ENCODE assay signal across 11 cellular contexts in the genomic region with DNA sequence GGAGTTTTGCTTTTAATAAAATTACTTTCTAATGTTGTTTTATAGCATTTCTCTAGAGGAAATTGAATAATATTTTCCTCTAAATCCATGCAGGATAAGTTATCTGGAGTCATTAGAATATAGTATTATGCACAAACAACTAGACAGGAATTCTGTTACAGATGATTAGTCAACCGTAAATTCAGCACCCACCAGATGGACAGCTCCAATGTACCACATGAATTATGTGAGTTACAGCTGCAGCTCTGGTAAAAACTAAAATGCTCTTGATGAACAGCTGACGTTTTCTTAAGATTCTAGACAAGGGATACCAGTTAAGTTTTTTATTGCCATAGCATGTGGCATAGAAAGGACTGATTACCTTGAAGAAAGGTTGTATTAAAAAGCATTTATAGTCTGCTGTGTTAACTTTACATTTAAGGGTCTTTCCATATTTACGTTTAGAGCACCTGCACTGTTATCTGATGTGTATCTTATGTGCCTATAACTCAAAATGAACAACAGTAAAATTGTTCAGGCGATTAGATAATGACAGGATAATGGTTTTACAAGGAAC.
DNase-seq lines count a peak whose midpoint lies in the region; ATAC-seq, FAIRE-seq and TF ChIP-seq lines count a peak whose summit lies in the region.
"Had no signal": no experiment of that assay in that cellular context is flagged by ENCODE, and none has a peak within 500 bp of the region (broad histone marks: within the 10 kb centered on the region; RNA-seq: fewer than 3 reads in every experiment).

No MANE protein-coding gene starts in this region.

- POLR2A ChIA-PET in CD8-positive, alpha-beta T cell (lab: Charles Lee): no interaction called here

- no peak for ATAC-seq in HG03196 (IDR thresholded peaks at IDR 0.05; ENCODE audit: unreplicated experiment)
- ATAC-seq in CD8-positive, alpha-beta T cell: no peak

- no peak overlapping the region for H3K4me3 Mint-ChIP-seq in CD8-positive, alpha-beta T cell
- H3K4me3 Mint-ChIP-seq: activated naive CD8-positive, alpha-beta T cell treated with anti-CD3 and anti-CD28 coated beads, Interleukin-2, amount 10 ng/mL, durations not matched to agents 7 days and 5 days had no signal

- FAIRE-seq in bronchial epithelial cell (lab: Jason Lieb, UNC): no peak
- FAIRE-seq: keratinocyte had no signal

- no peaks in the 10 kb centered on the region for H3K4me1 Mint-ChIP-seq in CD8-positive, alpha-beta T cell (ENCODE audit: low read depth)
- H3K4me1 Mint-ChIP-seq: activated naive CD8-positive, alpha-beta T cell treated with anti-CD3 and anti-CD28 coated beads, Interleukin-2, amount 10 ng/mL, durations not matched to agents 7 days and 5 days had no signal

- TF ChIP-seq CTCF in bronchial epithelial cell (IDR thresholded peaks at IDR 0.05; ENCODE audit: insufficient read depth, low read length, severe bottlenecking) (no peak), uterus (IDR thresholded peaks at IDR 0.05) (no peak)
- no peak for TF ChIP-seq CTCF in CD8-positive, alpha-beta T cell (IDR thresholded peaks at IDR 0.05)

- H3K36me3 ChIP-seq in bronchial epithelial cell (ENCODE audit: control insufficient read depth, insufficient read depth, low read length): no peaks in the 10 kb centered on the region
- no peaks in the 10 kb centered on the region for H3K36me3 ChIP-seq in CD8-positive, alpha-beta T cell (ENCODE audit: insufficient read depth, low read length)
- no peaks in the 10 kb centered on the region for H3K36me3 ChIP-seq in uterus
- H3K36me3 ChIP-seq: BLaER1 had no signal

- H3K27ac ChIP-seq in CD8-positive, alpha-beta T cell (ENCODE audit: low read depth, low read length): no peak overlapping the region
- no peak overlapping the region for H3K27ac ChIP-seq in uterus
- H3K27ac ChIP-seq: BLaER1 had no signal

- CTCF ChIA-PET in CD8-positive, alpha-beta T cell (lab: Charles Lee): no interaction called here

- H3K36me3 Mint-ChIP-seq in CD8-positive, alpha-beta T cell: no peaks in the 10 kb centered on the region
- H3K36me3 Mint-ChIP-seq: activated naive CD8-positive, alpha-beta T cell treated with anti-CD3 and anti-CD28 coated beads, Interleukin-2, amount 10 ng/mL, durations not matched to agents 7 days and 5 days had no signal

- H3K4me3 ChIP-seq in bronchial epithelial cell (ENCODE audit: low read depth, low read length) (no peak overlapping the region), skeletal muscle cell (ENCODE audit: low read depth, low read length) (no peak overlapping the region), uterus (no peak overlapping the region)
- no peak overlapping the region for H3K4me3 ChIP-seq in CD8-positive, alpha-beta T cell (ENCODE audit: low read depth, low read length)
- H3K4me3 ChIP-seq: BLaER1 had no signal

- no peak for TF ChIP-seq POLR2A in uterus (IDR thresholded peaks at IDR 0.05)

- no peaks in the 10 kb centered on the region for H3K4me1 ChIP-seq in CD8-positive, alpha-beta T cell (ENCODE audit: insufficient read depth, low read length)
- H3K4me1 ChIP-seq in uterus: no peaks in the 10 kb centered on the region
- H3K4me1 ChIP-seq: BLaER1 had no signal

- H3K27ac Mint-ChIP-seq in CD8-positive, alpha-beta T cell: no peak overlapping the region
- H3K27ac Mint-ChIP-seq: activated naive CD8-positive, alpha-beta T cell treated with anti-CD3 and anti-CD28 coated beads, Interleukin-2, amount 10 ng/mL, durations not matched to agents 7 days and 5 days had no signal

- H3K27me3 ChIP-seq in bronchial epithelial cell (ENCODE audit: control insufficient read depth, insufficient read depth, low read length) (no peaks in the 10 kb centered on the region), uterus (no peaks in the 10 kb centered on the region)
- no peaks in the 10 kb centered on the region for H3K27me3 ChIP-seq in CD8-positive, alpha-beta T cell (ENCODE audit: insufficient read depth, low read length)
- H3K27me3 ChIP-seq: BLaER1 had no signal

- intact Hi-C loops in CD8-positive, alpha-beta T cell (cut with DNase I, micrococcal nuclease): no loop called here
- intact Hi-C loops in uterus (cut with DNase I; ENCODE audit: low total_unique reads): no loop called here

- no peaks in the 10 kb centered on the region for H3K27me3 Mint-ChIP-seq in CD8-positive, alpha-beta T cell (ENCODE audit: low read depth)
- H3K27me3 Mint-ChIP-seq: activated naive CD8-positive, alpha-beta T cell treated with anti-CD3 and anti-CD28 coated beads, Interleukin-2, amount 10 ng/mL, durations not matched to agents 7 days and 5 days had no signal

- peaks cover 4% of the 10 kb centered on the region for H3K9me3 Mint-ChIP-seq in CD8-positive, alpha-beta T cell

- DNase-seq in activated CD4-positive, alpha-beta T cell treated with anti-CD3 and anti-CD28 coated beads for 48 hours: peak; percentile 9
- no peak for DNase-seq in activated CD4-positive, alpha-beta T cell treated with anti-CD3 and anti-CD28 coated beads for 4 hours
- peak; percentile 71 for DNase-seq in NCI-H446 treated with DMSO at 0.1 percent for 48 hours (lab: John Stamatoyannopoulos, UW)
- DNase-seq in bronchial epithelial cell (ENCODE audit: low read depth): peak; percentile 12
- peak; percentile 4 for DNase-seq in skeletal muscle cell (ENCODE audit: low read depth)
- DNase-seq in CD8-positive, alpha-beta T cell: no peak
- no peak for DNase-seq in uterus
- DNase-seq: activated naive CD8-positive, alpha-beta T cell treated with anti-CD3 and anti-CD28 coated beads, Interleukin-2, amount 10 ng/mL, durations not matched to agents 7 days and 5 days had no signal

- H3K9me3 ChIP-seq in CD8-positive, alpha-beta T cell (ENCODE audit: low read length): no peaks in the 10 kb centered on the region
- no peaks in the 10 kb centered on the region for H3K9me3 ChIP-seq in uterus
- H3K9me3 ChIP-seq: BLaER1 had no signal

Comparison
In these comparisons a context has a peak if more than half of its experiments do, and no peak if none do; other contexts are left out.
1. DNase-seq: peak in activated CD4-positive, alpha-beta T cell treated with anti-CD3 and anti-CD28 coated beads for 48 hours (single experiment), NCI-H446 treated with DMSO at 0.1 percent for 48 hours (single experiment), bronchial epithelial cell (single experiment) and skeletal muscle cell (single experiment); none in activated CD4-positive, alpha-beta T cell treated with anti-CD3 and anti-CD28 coated beads for 4 hours (0 of 2), CD8-positive, alpha-beta T cell (0 of 7) and uterus (0 of 2).